In the genomic region with DNA sequence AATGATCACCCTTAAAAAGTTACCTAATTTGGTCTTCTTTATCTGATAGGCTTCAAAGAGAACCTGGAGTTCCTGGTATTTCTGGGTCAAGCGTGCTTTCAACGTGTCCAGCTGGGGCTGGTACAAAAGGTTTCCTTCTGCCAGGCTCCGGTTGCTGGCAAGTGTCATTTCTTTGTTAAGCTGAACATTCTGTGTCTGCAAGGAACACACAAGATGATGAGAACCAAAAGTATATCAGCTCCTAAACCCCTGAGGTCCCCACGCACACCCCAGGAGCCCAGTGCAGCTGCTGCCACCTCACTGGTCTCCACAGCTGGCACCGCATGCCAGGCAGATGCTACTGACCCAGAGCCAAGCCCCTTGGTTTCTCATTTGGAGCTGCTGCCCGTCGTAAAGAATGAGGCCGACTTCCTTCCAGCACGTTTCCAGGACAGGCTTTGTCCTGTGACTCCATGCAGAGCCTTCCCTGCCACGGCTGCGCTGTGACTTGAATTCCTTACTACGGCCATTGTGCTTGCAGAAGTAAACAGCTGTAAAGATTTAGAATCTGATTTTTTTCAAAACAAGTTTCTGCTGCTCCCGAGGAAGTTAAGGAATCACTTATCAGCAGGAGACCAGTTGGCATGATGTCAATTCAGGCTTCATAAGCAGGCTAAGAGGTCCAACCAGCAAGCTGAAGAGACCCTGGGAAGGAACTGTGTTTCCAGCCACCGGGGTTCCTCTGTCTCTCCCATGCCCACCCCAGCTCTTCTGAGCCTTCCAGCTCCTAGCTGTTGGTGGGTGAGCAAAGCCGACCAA, we compare ENCODE assay signal across 1 cellular context.
TF ChIP-seq lines count a peak whose summit lies in the region.

No MANE protein-coding gene starts in this region.

TF ChIP-seq in IMR-90, 13 proteins besides CTCF, POLR2A, EP300 and RAD21 (continued from another document):
- TF ChIP-seq, protein P1, sequence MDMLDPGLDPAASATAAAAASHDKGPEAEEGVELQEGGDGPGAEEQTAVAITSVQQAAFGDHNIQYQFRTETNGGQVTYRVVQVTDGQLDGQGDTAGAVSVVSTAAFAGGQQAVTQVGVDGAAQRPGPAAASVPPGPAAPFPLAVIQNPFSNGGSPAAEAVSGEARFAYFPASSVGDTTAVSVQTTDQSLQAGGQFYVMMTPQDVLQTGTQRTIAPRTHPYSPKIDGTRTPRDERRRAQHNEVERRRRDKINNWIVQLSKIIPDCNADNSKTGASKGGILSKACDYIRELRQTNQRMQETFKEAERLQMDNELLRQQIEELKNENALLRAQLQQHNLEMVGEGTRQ (IDR thresholded peaks at IDR 0.05; ENCODE audit: low read depth, low read length), result no peak
- no peak for TF ChIP-seq FOS (IDR thresholded peaks at IDR 0.05; ENCODE audit: low read depth, low read length)
- TF ChIP-seq RFX5 (IDR thresholded peaks at IDR 0.05; ENCODE audit: low read depth, low read length), result no peak
- TF ChIP-seq, protein P2, sequence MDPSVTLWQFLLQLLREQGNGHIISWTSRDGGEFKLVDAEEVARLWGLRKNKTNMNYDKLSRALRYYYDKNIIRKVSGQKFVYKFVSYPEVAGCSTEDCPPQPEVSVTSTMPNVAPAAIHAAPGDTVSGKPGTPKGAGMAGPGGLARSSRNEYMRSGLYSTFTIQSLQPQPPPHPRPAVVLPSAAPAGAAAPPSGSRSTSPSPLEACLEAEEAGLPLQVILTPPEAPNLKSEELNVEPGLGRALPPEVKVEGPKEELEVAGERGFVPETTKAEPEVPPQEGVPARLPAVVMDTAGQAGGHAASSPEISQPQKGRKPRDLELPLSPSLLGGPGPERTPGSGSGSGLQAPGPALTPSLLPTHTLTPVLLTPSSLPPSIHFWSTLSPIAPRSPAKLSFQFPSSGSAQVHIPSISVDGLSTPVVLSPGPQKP (IDR thresholded peaks at IDR 0.05; ENCODE audit: borderline replicate concordance, low read depth, low read length), result no peak
- no peak for TF ChIP-seq RCOR1 (IDR thresholded peaks at IDR 0.05; ENCODE audit: insufficient replicate concordance, low read length)
